In the genomic region with DNA sequence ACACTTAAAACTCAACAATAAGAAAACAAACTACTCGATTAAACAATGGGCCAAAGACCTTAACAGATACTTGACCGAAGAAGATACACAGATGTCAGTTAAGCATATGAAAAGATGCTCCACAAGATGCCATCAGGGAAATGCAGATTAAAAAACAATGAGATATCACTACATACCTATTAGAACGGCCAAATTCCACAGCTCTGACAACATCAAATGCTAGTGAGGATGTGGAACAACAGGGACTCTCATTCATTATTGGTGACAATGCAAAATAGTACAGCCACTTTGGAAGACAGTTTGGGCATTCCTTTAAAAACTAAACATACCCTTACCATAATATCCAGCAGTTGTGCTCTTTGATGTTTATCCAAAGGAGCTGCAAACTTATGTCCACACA, we compare ENCODE assay signal across 2 cellular contexts.
TF ChIP-seq lines count a peak whose summit lies in the region.

No MANE protein-coding gene starts in this region.

TF ChIP-seq in GM23338, 12 proteins besides CTCF, POLR2A, EP300 and RAD21:
- TF ChIP-seq, protein P1, sequence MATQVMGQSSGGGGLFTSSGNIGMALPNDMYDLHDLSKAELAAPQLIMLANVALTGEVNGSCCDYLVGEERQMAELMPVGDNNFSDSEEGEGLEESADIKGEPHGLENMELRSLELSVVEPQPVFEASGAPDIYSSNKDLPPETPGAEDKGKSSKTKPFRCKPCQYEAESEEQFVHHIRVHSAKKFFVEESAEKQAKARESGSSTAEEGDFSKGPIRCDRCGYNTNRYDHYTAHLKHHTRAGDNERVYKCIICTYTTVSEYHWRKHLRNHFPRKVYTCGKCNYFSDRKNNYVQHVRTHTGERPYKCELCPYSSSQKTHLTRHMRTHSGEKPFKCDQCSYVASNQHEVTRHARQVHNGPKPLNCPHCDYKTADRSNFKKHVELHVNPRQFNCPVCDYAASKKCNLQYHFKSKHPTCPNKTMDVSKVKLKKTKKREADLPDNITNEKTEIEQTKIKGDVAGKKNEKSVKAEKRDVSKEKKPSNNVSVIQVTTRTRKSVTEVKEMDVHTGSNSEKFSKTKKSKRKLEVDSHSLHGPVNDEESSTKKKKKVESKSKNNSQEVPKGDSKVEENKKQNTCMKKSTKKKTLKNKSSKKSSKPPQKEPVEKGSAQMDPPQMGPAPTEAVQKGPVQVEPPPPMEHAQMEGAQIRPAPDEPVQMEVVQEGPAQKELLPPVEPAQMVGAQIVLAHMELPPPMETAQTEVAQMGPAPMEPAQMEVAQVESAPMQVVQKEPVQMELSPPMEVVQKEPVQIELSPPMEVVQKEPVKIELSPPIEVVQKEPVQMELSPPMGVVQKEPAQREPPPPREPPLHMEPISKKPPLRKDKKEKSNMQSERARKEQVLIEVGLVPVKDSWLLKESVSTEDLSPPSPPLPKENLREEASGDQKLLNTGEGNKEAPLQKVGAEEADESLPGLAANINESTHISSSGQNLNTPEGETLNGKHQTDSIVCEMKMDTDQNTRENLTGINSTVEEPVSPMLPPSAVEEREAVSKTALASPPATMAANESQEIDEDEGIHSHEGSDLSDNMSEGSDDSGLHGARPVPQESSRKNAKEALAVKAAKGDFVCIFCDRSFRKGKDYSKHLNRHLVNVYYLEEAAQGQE (IDR thresholded peaks at IDR 0.05; ENCODE audit: unreplicated experiment) = no peak
- no peak for TF ChIP-seq ZNF331 (CRISPR knock-in tag; IDR thresholded peaks at IDR 0.05; ENCODE audit: low read depth)

TF ChIP-seq in H1, 55 proteins besides CTCF, POLR2A, EP300 and RAD21:
- TF ChIP-seq, protein P2, sequence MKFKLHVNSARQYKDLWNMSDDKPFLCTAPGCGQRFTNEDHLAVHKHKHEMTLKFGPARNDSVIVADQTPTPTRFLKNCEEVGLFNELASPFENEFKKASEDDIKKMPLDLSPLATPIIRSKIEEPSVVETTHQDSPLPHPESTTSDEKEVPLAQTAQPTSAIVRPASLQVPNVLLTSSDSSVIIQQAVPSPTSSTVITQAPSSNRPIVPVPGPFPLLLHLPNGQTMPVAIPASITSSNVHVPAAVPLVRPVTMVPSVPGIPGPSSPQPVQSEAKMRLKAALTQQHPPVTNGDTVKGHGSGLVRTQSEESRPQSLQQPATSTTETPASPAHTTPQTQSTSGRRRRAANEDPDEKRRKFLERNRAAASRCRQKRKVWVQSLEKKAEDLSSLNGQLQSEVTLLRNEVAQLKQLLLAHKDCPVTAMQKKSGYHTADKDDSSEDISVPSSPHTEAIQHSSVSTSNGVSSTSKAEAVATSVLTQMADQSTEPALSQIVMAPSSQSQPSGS (IDR thresholded peaks at IDR 0.05; ENCODE audit: low read length) = no peak
- TF ChIP-seq JUND (IDR thresholded peaks at IDR 0.05; ENCODE audit: low read length) (peak; percentile 73; the same call in 1 of the 2 replicates), TAF7 (optimal IDR thresholded peaks at IDR 0.05; ENCODE audit: borderline replicate concordance, low read depth, low read length) (no peak)
